ENCODE assay signal across 7 cellular contexts in the genomic region with DNA sequence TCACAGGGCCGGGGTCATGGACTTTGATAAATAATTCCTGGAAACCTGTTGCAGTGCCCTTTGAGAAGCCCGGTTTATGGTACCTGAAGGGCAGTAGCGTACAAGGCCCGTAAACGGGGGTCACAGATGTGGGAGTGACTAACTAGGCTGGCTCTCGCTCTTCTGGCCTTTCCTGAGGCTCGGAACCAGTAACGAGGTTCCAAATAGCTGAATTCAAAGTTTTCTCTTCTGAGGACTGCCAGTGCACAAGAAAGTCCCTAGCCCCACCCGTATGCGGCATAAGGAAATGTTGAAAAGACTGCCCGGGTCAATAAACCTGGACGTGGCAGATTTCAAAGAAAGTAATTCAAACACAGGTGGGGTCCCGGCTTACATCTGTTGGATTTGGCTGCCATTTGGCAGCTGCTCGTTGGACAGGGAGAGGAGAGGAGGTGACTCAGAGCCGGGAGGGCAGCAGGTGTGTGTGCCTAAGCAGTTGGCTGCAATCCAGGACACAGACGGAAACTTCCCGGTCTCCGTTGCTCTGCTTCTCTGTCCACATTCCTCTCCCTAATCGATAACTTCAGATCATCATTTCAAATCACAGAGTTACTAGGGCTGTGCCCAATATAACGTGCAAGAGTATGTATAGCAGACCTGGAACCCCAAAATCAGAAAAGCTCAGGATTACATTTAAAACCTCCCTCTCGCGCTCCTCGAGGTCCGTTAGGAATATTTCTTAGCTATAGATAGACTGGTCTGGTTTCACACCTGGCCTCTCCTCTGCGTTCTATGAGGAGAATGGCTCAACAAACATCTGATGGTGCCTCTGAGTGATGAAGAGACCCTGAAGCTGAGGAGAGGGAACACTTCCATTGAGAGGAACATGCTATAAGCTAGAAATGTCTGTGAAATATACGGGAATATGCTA. TPM values are rescaled to one million over a fixed set of nuclear protein-coding genes. Genes with fewer than 3 reads are reported as not detected.
DNase-seq lines count a peak whose midpoint lies in the region; ATAC-seq and TF ChIP-seq lines count a peak whose summit lies in the region.

No MANE protein-coding gene starts in this region.

- TF ChIP-seq CTCF in GM13976 (IDR thresholded peaks at IDR 0.05; ENCODE audit: borderline replicate concordance, control extremely low read depth, extremely low read depth, insufficient read depth, missing control alignments) (no peak), lung (IDR thresholded peaks at IDR 0.05; ENCODE audit: control extremely low read depth, extremely low read depth) (no peak)

- H3K36me3 ChIP-seq in duodenal mucosa (ENCODE audit: control insufficient read depth in 1 of 2, insufficient read depth in 2 of 2, low read length in 2 of 2) = peaks cover 3 to 21% of the 10 kb centered on the region in 2 donors
- H3K36me3 ChIP-seq in lung (ENCODE audit: control insufficient read depth in 2 of 2, insufficient read depth in 2 of 2, low read length in 2 of 2) = peaks cover 3 to 7% of the 10 kb centered on the region in 2 donors

- peak overlapping the region; percentile 93 to 96 for H3K9ac ChIP-seq in duodenal mucosa (ENCODE audit: low read depth in 1 of 2, low read length in 2 of 2)

- H3K27me3 ChIP-seq in duodenal mucosa (ENCODE audit: control insufficient read depth in 1 of 2, insufficient read depth in 2 of 2, low read length in 2 of 2) = no peaks in the 10 kb centered on the region
- H3K27me3 ChIP-seq in lung (ENCODE audit: control insufficient read depth, insufficient read depth) = no peaks in the 10 kb centered on the region

- peaks cover 27 to 28% of the 10 kb centered on the region in 2 donors for H3K4me1 ChIP-seq in duodenal mucosa (ENCODE audit: control insufficient read depth in 1 of 2, insufficient read depth in 2 of 2, low read length in 2 of 2)
- H3K4me1 ChIP-seq in lung (ENCODE audit: control insufficient read depth in 2 of 2, insufficient read depth in 2 of 2, low read length in 2 of 2) = peaks cover 0 to 9% of the 10 kb centered on the region in 2 donors

- peak; percentile 39 for DNase-seq in GM13976 (ENCODE audit: low spot score)
- DNase-seq in NCI-H2081 (lab: John Stamatoyannopoulos, UW) = peak; percentile 89 to 93
- DNase-seq in activated CD4-positive, alpha-beta T cell treated with anti-CD3 and anti-CD28 coated beads for 1 hour = peak; percentile 10
- DNase-seq in lung (ENCODE audit: low spot score) = peak; percentile 82
- peak; percentile 11 for DNase-seq in stimulated activated CD8-positive, alpha-beta memory T cell treated with anti-CD3 and anti-CD28 coated beads, Interleukin-12 subunit alpha, Interleukin-12 subunit beta, amount 100 ng/mL, for 4 hours (ENCODE audit: low read depth)

- WGBS in lung, 2 donors = 18 to 19% methylated on average over 26 of the region's 26 CpGs

- peak overlapping the region; percentile 87 for H3K4me3 ChIP-seq in duodenal mucosa (ENCODE audit: low read depth in 1 of 2, low read length in 2 of 2)
- peak overlapping the region; percentile 77 for H3K4me3 ChIP-seq in lung

- H3K27ac ChIP-seq in duodenal mucosa (ENCODE audit: low read depth, low read length) = peak overlapping the region; percentile 92
- H3K27ac ChIP-seq in lung (ENCODE audit: low read depth in 1 of 2, low read length in 1 of 2) = peak overlapping the region; percentile 83 to 97

- H3K9me3 ChIP-seq in duodenal mucosa (ENCODE audit: control insufficient read depth in 1 of 2, low read length in 2 of 2) (no peaks in the 10 kb centered on the region), lung (ENCODE audit: control insufficient read depth in 2 of 2, insufficient read depth in 1 of 2, low read length in 1 of 2) (no peaks in the 10 kb centered on the region)

- ATAC-seq in HG02678 (IDR thresholded peaks at IDR 0.05; ENCODE audit: unreplicated experiment) (peak; percentile 11), lung (ENCODE audit: insufficient read depth, low FRiP score) (peak; percentile 20)

- in situ Hi-C loops in GM13976 (cut with MboI; ENCODE audit: low sequenced_read_pairs, unreplicated experiment) = no loop called here

RNA-seq across cellular contexts. Expression of gene GMDS, which starts 0.8 kb away (rescaled TPM):
- 10 to 100 TPM in 1 of 2 donors, 1 to 10 TPM in 1; 7.3 to 28.3 TPM for total RNA-seq in lung
- 10 to 100 TPM; 14.7 to 17.6 TPM for polyA plus RNA-seq in lung

Comparison
In these comparisons a context has a peak if more than half of its experiments do, and no peak if none do; other contexts are left out.
1. Peak in every context shown above with its lines: DNase-seq, ATAC-seq, H3K4me3 ChIP-seq and H3K27ac ChIP-seq.
2. DNase-seq: peak in every context shown above with its lines; median percentile 91 in NCI-H2081; 82 in lung; 39 in GM13976; 11 in stimulated activated CD8-positive, alpha-beta memory T cell treated with anti-CD3 and anti-CD28 coated beads, Interleukin-12 subunit alpha, Interleukin-12 subunit beta, amount 100 ng/mL, for 4 hours; 10 in activated CD4-positive, alpha-beta T cell treated with anti-CD3 and anti-CD28 coated beads for 1 hour.